Comparison of ENCODE assay signal across 29 cellular contexts in the genomic region with DNA sequence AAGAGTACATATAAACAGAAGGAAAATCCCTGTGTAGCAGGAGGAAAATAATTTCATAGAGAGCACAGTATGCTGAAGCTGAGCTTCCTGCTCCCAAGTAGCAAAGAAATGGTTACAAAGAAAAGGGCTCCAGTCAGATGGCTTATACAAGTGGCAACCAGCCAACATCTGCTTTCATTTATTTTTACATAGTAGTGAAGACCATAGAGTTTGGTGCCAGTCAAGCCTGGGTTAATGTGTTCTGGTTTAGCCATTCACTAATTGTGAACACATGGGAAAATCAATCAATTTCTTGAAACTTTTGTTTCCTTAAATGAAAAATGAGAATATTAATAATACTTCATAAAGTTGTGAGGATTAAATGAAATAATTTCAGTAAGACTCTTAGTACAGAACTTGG.
DNase-seq lines count a peak whose midpoint lies in the region; ATAC-seq and TF ChIP-seq lines count a peak whose summit lies in the region.
"Had no signal": no experiment of that assay in that cellular context is flagged by ENCODE, and none has a peak within 500 bp of the region (broad histone marks: within the 10 kb centered on the region; RNA-seq: fewer than 3 reads in every experiment).

No MANE protein-coding gene starts in this region.

- H3K27ac Mint-ChIP-seq in mesothelial cell of epicardium: peak overlapping the region; percentile 63
- no peak overlapping the region for H3K27ac Mint-ChIP-seq in CD4-positive, alpha-beta memory T cell
- H3K27ac Mint-ChIP-seq: activated naive CD4-positive, alpha-beta T cell treated with anti-CD3 and anti-CD28 coated beads, Interleukin-2, amount 50 U/mL, for 72 hours had no signal

- H4K20me1 ChIP-seq in smooth muscle cell (ENCODE audit: low read depth): no peaks in the 10 kb centered on the region

- no peaks in the 10 kb centered on the region for H3K79me2 ChIP-seq in smooth muscle cell (ENCODE audit: low read depth)

- no peak overlapping the region for H3K27ac ChIP-seq in esophagus muscularis mucosa (replicated peaks in 1 of 4)
- H3K27ac ChIP-seq in smooth muscle cell (ENCODE audit: low read depth): no peak overlapping the region
- no peak overlapping the region for H3K27ac ChIP-seq in CD4-positive, alpha-beta memory T cell (ENCODE audit: low read depth, low read length)
- H3K27ac ChIP-seq: ascending aorta, HL-60 had no signal

- no peak overlapping the region for H3K4me3 Mint-ChIP-seq in mesothelial cell of epicardium
- H3K4me3 Mint-ChIP-seq in CD4-positive, alpha-beta memory T cell: no peak overlapping the region

- no peak for TF ChIP-seq CTCF in mesothelial cell of epicardium (IDR thresholded peaks at IDR 0.05; ENCODE audit: unreplicated experiment)
- no peak for TF ChIP-seq CTCF in esophagus muscularis mucosa (IDR thresholded peaks at IDR 0.05)
- no peak for TF ChIP-seq CTCF in smooth muscle cell (IDR thresholded peaks at IDR 0.05; ENCODE audit: borderline replicate concordance, insufficient read depth, poor library complexity, severe bottlenecking)

- H3K9me3 Mint-ChIP-seq in mesothelial cell of epicardium: no peaks in the 10 kb centered on the region
- no peaks in the 10 kb centered on the region for H3K9me3 Mint-ChIP-seq in CD4-positive, alpha-beta memory T cell
- H3K9me3 Mint-ChIP-seq: activated naive CD4-positive, alpha-beta T cell treated with anti-CD3 and anti-CD28 coated beads, Interleukin-2, amount 50 U/mL, for 72 hours had no signal

- no peaks in the 10 kb centered on the region for H3K27me3 Mint-ChIP-seq in mesothelial cell of epicardium (ENCODE audit: low read depth)
- peaks cover 4 to 14% of the 10 kb centered on the region in 2 donors for H3K27me3 Mint-ChIP-seq in CD4-positive, alpha-beta memory T cell

- intact Hi-C loops in esophagus muscularis mucosa (cut with DNase I): loop anchor here (10.0 kb wide), 1 partner anchor 205 kb away; no protein-coding TSS in a partner anchor
- intact Hi-C loops in CD4-positive, alpha-beta memory T cell (cut with micrococcal nuclease): no loop called here

- no peak for TF ChIP-seq EP300 in esophagus muscularis mucosa (IDR thresholded peaks at IDR 0.05)

- no peaks in the 10 kb centered on the region for H3F3A ChIP-seq in smooth muscle cell (ENCODE audit: low read depth)

- peak; percentile 20 for DNase-seq in GM03348 (ENCODE audit: low spot score)
- DNase-seq in epidermal melanocyte (ENCODE audit: insufficient read length, low spot score): peak; percentile 21
- no peak for DNase-seq in mesothelial cell of epicardium (ENCODE audit: low spot score in 2 of 2, unreplicated experiment in 2 of 2)
- DNase-seq in esophagus muscularis mucosa (ENCODE audit: extremely low spot score): no peak
- no peak for DNase-seq in smooth muscle cell (lab: John Stamatoyannopoulos, UW; ENCODE audit: unreplicated experiment)
- DNase-seq in CD4-positive, alpha-beta memory T cell: no peak
- DNase-seq in COLO829 (ENCODE audit: low spot score): no peak
- DNase-seq: activated CD4-positive, alpha-beta T cell treated with anti-CD3 and anti-CD28 coated beads, Interleukin-2, amount 50 U/mL, for 48 hours; activated CD4-positive, CD25-positive, alpha-beta regulatory T cell; activated CD8-positive, alpha-beta memory T cell treated with anti-CD3 and anti-CD28 coated beads, Interleukin-2, amount 50 U/mL, for 4 hours; DMS79; effector CD8-positive, alpha-beta T cell; left colon; NCI-H1092; NCI-H187 treated with DMSO at 0.1 percent for 48 hours; NCI-H345; NCI-H82; nucleus accumbens; OCI-M1; stimulated activated CD4-positive, alpha-beta T cell treated with anti-CD3 and anti-CD28 coated beads, Interleukin-1b, Interleukin-23, amount 100 ng/mL, for 48 hours; SW 1271; trophoblast cell had no signal

- peaks cover 0 to 11% (median 2%) of the 10 kb centered on the region in 4 donors for H3K4me1 ChIP-seq in esophagus muscularis mucosa
- H3K4me1 ChIP-seq in smooth muscle cell (ENCODE audit: low read depth): no peaks in the 10 kb centered on the region
- H3K4me1 ChIP-seq in CD4-positive, alpha-beta memory T cell (ENCODE audit: insufficient read depth, low read length): no peaks in the 10 kb centered on the region
- H3K4me1 ChIP-seq: ascending aorta had no signal

- H3K27me3 ChIP-seq in esophagus muscularis mucosa: no peaks in the 10 kb centered on the region
- H3K27me3 ChIP-seq in smooth muscle cell (ENCODE audit: low read depth): no peaks in the 10 kb centered on the region
- H3K27me3 ChIP-seq in CD4-positive, alpha-beta memory T cell (ENCODE audit: insufficient read depth, low read length): no peaks in the 10 kb centered on the region
- H3K27me3 ChIP-seq: ascending aorta had no signal

- no peak for TF ChIP-seq POLR2A in esophagus muscularis mucosa (IDR thresholded peaks at IDR 0.05; ENCODE audit: low read depth)

- ATAC-seq in SK-N-SH treated with all-trans-retinoic acid at 6 μM for 48 hours: peak; percentile 92
- ATAC-seq: activated naive CD4-positive, alpha-beta T cell treated with anti-CD3 and anti-CD28 coated beads, Interleukin-2, amount 50 U/mL, for 72 hours; esophagus mucosa; left colon; Right ventricle myocardium inferior had no signal

- no peak overlapping the region for H3K9ac ChIP-seq in smooth muscle cell (ENCODE audit: low read depth)

- no peak overlapping the region for H2AFZ ChIP-seq in smooth muscle cell (ENCODE audit: low read depth)

- no peak overlapping the region for H3K4me2 ChIP-seq in smooth muscle cell

- peaks cover 12% of the 10 kb centered on the region for H3K4me1 Mint-ChIP-seq in mesothelial cell of epicardium
- peaks cover 0 to 3% (median 0%) of the 10 kb centered on the region in 4 donors for H3K4me1 Mint-ChIP-seq in CD4-positive, alpha-beta memory T cell

- no peaks in the 10 kb centered on the region for H3K36me3 Mint-ChIP-seq in mesothelial cell of epicardium
- H3K36me3 Mint-ChIP-seq in CD4-positive, alpha-beta memory T cell: no peaks in the 10 kb centered on the region
- H3K36me3 Mint-ChIP-seq: activated naive CD4-positive, alpha-beta T cell treated with anti-CD3 and anti-CD28 coated beads, Interleukin-2, amount 50 U/mL, for 72 hours had no signal

- H3K9me3 ChIP-seq in esophagus muscularis mucosa (no peaks in the 10 kb centered on the region), smooth muscle cell (replicated peaks; ENCODE audit: low read depth) (no peaks in the 10 kb centered on the region)
- H3K9me3 ChIP-seq in CD4-positive, alpha-beta memory T cell (ENCODE audit: control insufficient read depth in 1 of 2, low read length in 2 of 2): no peaks in the 10 kb centered on the region
- H3K9me3 ChIP-seq: ascending aorta had no signal

- CTCF ChIA-PET in CD4-positive, alpha-beta memory T cell (lab: Charles Lee; ENCODE audit: partially characterized antibody): no interaction called here

- H3K36me3 ChIP-seq in esophagus muscularis mucosa: no peaks in the 10 kb centered on the region
- no peaks in the 10 kb centered on the region for H3K36me3 ChIP-seq in smooth muscle cell (ENCODE audit: low read depth)
- H3K36me3 ChIP-seq in CD4-positive, alpha-beta memory T cell (ENCODE audit: insufficient read depth, low read length): no peaks in the 10 kb centered on the region
- H3K36me3 ChIP-seq: ascending aorta had no signal

- H3K4me3 ChIP-seq in esophagus muscularis mucosa (no peak overlapping the region), smooth muscle cell (no peak overlapping the region)
- H3K4me3 ChIP-seq in CD4-positive, alpha-beta memory T cell (ENCODE audit: low read length in 2 of 2): no peak overlapping the region
- H3K4me3 ChIP-seq: ascending aorta, GM12878 had no signal

- POLR2A ChIA-PET in CD4-positive, alpha-beta memory T cell (lab: Charles Lee; ENCODE audit: partially characterized antibody): no interaction called here

TF ChIP-seq in SK-N-SH treated with all-trans-retinoic acid at 6 μM for 48 hours, 23 proteins besides CTCF, POLR2A, EP300 and RAD21:
- TF ChIP-seq TCF4 (CRISPR knock-in tag; IDR thresholded peaks at IDR 0.05; ENCODE audit: borderline replicate concordance) (peak; percentile 92), ESRRG (CRISPR knock-in tag; IDR thresholded peaks at IDR 0.05) (no peak), TOX (CRISPR knock-in tag; IDR thresholded peaks at IDR 0.05; ENCODE audit: borderline replicate concordance) (no peak), ZFP30 (CRISPR knock-in tag; IDR thresholded peaks at IDR 0.05) (no peak)
- TF ChIP-seq, protein P1, sequence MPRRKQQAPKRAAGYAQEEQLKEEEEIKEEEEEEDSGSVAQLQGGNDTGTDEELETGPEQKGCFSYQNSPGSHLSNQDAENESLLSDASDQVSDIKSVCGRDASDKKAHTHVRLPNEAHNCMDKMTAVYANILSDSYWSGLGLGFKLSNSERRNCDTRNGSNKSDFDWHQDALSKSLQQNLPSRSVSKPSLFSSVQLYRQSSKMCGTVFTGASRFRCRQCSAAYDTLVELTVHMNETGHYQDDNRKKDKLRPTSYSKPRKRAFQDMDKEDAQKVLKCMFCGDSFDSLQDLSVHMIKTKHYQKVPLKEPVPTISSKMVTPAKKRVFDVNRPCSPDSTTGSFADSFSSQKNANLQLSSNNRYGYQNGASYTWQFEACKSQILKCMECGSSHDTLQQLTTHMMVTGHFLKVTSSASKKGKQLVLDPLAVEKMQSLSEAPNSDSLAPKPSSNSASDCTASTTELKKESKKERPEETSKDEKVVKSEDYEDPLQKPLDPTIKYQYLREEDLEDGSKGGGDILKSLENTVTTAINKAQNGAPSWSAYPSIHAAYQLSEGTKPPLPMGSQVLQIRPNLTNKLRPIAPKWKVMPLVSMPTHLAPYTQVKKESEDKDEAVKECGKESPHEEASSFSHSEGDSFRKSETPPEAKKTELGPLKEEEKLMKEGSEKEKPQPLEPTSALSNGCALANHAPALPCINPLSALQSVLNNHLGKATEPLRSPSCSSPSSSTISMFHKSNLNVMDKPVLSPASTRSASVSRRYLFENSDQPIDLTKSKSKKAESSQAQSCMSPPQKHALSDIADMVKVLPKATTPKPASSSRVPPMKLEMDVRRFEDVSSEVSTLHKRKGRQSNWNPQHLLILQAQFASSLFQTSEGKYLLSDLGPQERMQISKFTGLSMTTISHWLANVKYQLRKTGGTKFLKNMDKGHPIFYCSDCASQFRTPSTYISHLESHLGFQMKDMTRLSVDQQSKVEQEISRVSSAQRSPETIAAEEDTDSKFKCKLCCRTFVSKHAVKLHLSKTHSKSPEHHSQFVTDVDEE (CRISPR knock-in tag; IDR thresholded peaks at IDR 0.05): peak; percentile 64; the same call in 1 of the 2 replicates

Comparison
In these comparisons a context has a peak if more than half of its experiments do, and no peak if none do; other contexts are left out.
1. DNase-seq: peak in GM03348 (single experiment) and epidermal melanocyte (single experiment); none in mesothelial cell of epicardium (0 of 2), esophagus muscularis mucosa (single experiment), smooth muscle cell (single experiment), CD4-positive, alpha-beta memory T cell (0 of 5) and COLO829 (single experiment).